In genomic region chr10:46299267-46299530, GRCh38 we compare ENCODE assay signal across 33 cellular contexts. TPM values are rescaled to one million over a fixed set of nuclear protein-coding genes. Genes with fewer than 3 reads are reported as not detected.
A peak's percentile ranks its signal among the peaks of the same experiment; 100 is the strongest.
DNase-seq lines count a peak whose midpoint lies in the region; ATAC-seq and TF ChIP-seq lines count a peak whose summit lies in the region.
"Had no signal": no experiment of that assay in that cellular context is flagged by ENCODE, and none has a peak within 500 bp of the region (broad histone marks: within the 10 kb centered on the region; RNA-seq: fewer than 3 reads in every experiment).

No MANE protein-coding gene starts in this region.

- peaks cover 20 to 32% (median 25%) of the 10 kb centered on the region in 7 donors for H3K4me1 Mint-ChIP-seq in naive thymus-derived CD4-positive, alpha-beta T cell

- no peak for DNase-seq in left ventricle myocardium inferior
- DNase-seq in Right ventricle myocardium inferior (ENCODE audit: missing footprints): no peak
- peak; percentile 87 for DNase-seq in NB4 (ENCODE audit: low read depth)
- no peak for DNase-seq in naive thymus-derived CD4-positive, alpha-beta T cell
- no peak for DNase-seq in NCI-H226
- DNase-seq in stimulated activated naive CD4-positive, alpha-beta T cell (lab: John Stamatoyannopoulos, UW): no peak
- no peak for DNase-seq in GDM1 (lab: John Stamatoyannopoulos, UW)
- DNase-seq: activated CD4-positive, alpha-beta memory T cell treated with anti-CD3 and anti-CD28 coated beads, Interleukin-2, amount 10 ng/mL, durations not matched to agents 7 days and 5 days; activated CD4-positive, CD25-positive, alpha-beta regulatory T cell treated with anti-CD3 and anti-CD28 coated beads, Interleukin-2, amount 50 U/mL, for 72 hours; cortex of kidney; DMS153; effector memory CD4-positive, alpha-beta T cell; NCI-H1092 treated with DMSO at 0.1 percent for 48 hours; NCI-H187; NCI-H510A; OCI-M1; stimulated activated CD4-positive, alpha-beta T cell treated with anti-CD3 and anti-CD28 coated beads, Interleukin-2, amount 100 ng/mL, for 24 hours had no signal

- POLR2A ChIA-PET in naive thymus-derived CD4-positive, alpha-beta T cell (lab: Charles Lee): interaction anchor here (0.9 to 1.5 kb wide), 3 partner anchors 26 to 34 kb away, joined by 3 to 9 read pairs (median 4); no protein-coding TSS in a partner anchor

- peak overlapping the region in 8 of 10 donors; percentile 34 to 82 (median 72) for H3K4me3 Mint-ChIP-seq in naive thymus-derived CD4-positive, alpha-beta T cell
- H3K4me3 Mint-ChIP-seq: activated CD4-positive, alpha-beta memory T cell treated with anti-CD3 and anti-CD28 coated beads, Interleukin-2, amount 10 ng/mL, durations not matched to agents 7 days and 5 days had no signal

- intact Hi-C loops in left ventricle myocardium inferior (cut with micrococcal nuclease): no loop called here
- intact Hi-C loops in Right ventricle myocardium inferior (cut with DNase I): no loop called here
- intact Hi-C loops in naive thymus-derived CD4-positive, alpha-beta T cell (cut with micrococcal nuclease): no loop called here

- TF ChIP-seq CTCF in left ventricle myocardium inferior (IDR thresholded peaks at IDR 0.05; ENCODE audit: borderline replicate concordance): no peak
- TF ChIP-seq CTCF in NB4 (IDR thresholded peaks at IDR 0.05; ENCODE audit: low read depth, low read length): no peak

- no peaks in the 10 kb centered on the region for H3K9me3 ChIP-seq in left ventricle myocardium inferior (replicated peaks)
- H3K9me3 ChIP-seq in naive thymus-derived CD4-positive, alpha-beta T cell (ENCODE audit: control insufficient read depth in 2 of 3, low read length in 3 of 3): no peaks in the 10 kb centered on the region
- H3K9me3 ChIP-seq in thymus (ENCODE audit: control insufficient read depth): no peaks in the 10 kb centered on the region
- H3K9me3 ChIP-seq: ascending aorta, tibial nerve had no signal

- peak overlapping the region; percentile 68 for H3K27ac ChIP-seq in left ventricle myocardium inferior (replicated peaks)
- H3K27ac ChIP-seq in naive thymus-derived CD4-positive, alpha-beta T cell (ENCODE audit: low read depth, low read length): no peak overlapping the region
- peak overlapping the region; percentile 20 for H3K27ac ChIP-seq in thymus (ENCODE audit: low read depth)
- H3K27ac ChIP-seq: ascending aorta, cardiac muscle cell, RWPE1, tibial nerve had no signal

- H3K4me1 ChIP-seq in left ventricle myocardium inferior: peaks cover 12% of the 10 kb centered on the region
- H3K4me1 ChIP-seq in naive thymus-derived CD4-positive, alpha-beta T cell (ENCODE audit: control insufficient read depth in 2 of 2, insufficient read depth in 2 of 2, low read length in 2 of 2): peaks cover 0 to 23% of the 10 kb centered on the region in 2 donors
- H3K4me1 ChIP-seq in thymus (ENCODE audit: control insufficient read depth, insufficient read depth, low read length): peaks cover 39% of the 10 kb centered on the region
- H3K4me1 ChIP-seq: tibial nerve had no signal

- CTCF ChIA-PET in naive thymus-derived CD4-positive, alpha-beta T cell (lab: Charles Lee): interaction anchor here (1.1 kb wide), 1 partner anchor 70 kb away, joined by 4 read pairs; no protein-coding TSS in a partner anchor

- no peak for ATAC-seq in Right ventricle myocardium inferior
- no peak for ATAC-seq in naive thymus-derived CD4-positive, alpha-beta T cell
- ATAC-seq: HCT116, left colon had no signal

- H3K36me3 Mint-ChIP-seq in naive thymus-derived CD4-positive, alpha-beta T cell: peaks cover 0 to 1% (median 0%) of the 10 kb centered on the region in 5 donors
- H3K36me3 Mint-ChIP-seq: activated naive CD4-positive, alpha-beta T cell treated with anti-CD3 and anti-CD28 coated beads, Interleukin-2, amount 50 U/mL, for 72 hours; IgD-negative memory B cell had no signal

- no peak for TF ChIP-seq POLR2A in NB4 (IDR thresholded peaks at IDR 0.05; ENCODE audit: extremely low read depth, insufficient read length)

- H3K27me3 ChIP-seq in left ventricle myocardium inferior (ENCODE audit: low read depth): no peaks in the 10 kb centered on the region
- no peaks in the 10 kb centered on the region for H3K27me3 ChIP-seq in naive thymus-derived CD4-positive, alpha-beta T cell (ENCODE audit: control insufficient read depth in 2 of 2, insufficient read depth in 2 of 2, low read length in 2 of 2)
- H3K27me3 ChIP-seq in thymus (ENCODE audit: control insufficient read depth, insufficient read depth): no peaks in the 10 kb centered on the region
- H3K27me3 ChIP-seq: ascending aorta, cardiac muscle cell, tibial nerve had no signal

- WGBS in thymus: 14% methylated on average over 6 of the region's 6 CpGs

- H3K27me3 Mint-ChIP-seq in naive thymus-derived CD4-positive, alpha-beta T cell: no peaks in the 10 kb centered on the region
- H3K27me3 Mint-ChIP-seq: activated CD4-positive, alpha-beta memory T cell treated with anti-CD3 and anti-CD28 coated beads, Interleukin-2, amount 10 ng/mL, durations not matched to agents 7 days and 5 days had no signal

- H3K27ac Mint-ChIP-seq in naive thymus-derived CD4-positive, alpha-beta T cell: peak overlapping the region in 7 of 9 donors; percentile 1 to 57 (median 33)
- H3K27ac Mint-ChIP-seq: activated CD4-positive, alpha-beta memory T cell treated with anti-CD3 and anti-CD28 coated beads, Interleukin-2, amount 10 ng/mL, durations not matched to agents 7 days and 5 days had no signal

- H3K36me3 ChIP-seq in left ventricle myocardium inferior: no peaks in the 10 kb centered on the region
- H3K36me3 ChIP-seq in naive thymus-derived CD4-positive, alpha-beta T cell (ENCODE audit: control insufficient read depth in 2 of 3, insufficient read depth in 3 of 3, low read length in 3 of 3): no peaks in the 10 kb centered on the region
- H3K36me3 ChIP-seq in thymus (ENCODE audit: control insufficient read depth, insufficient read depth): no peaks in the 10 kb centered on the region
- H3K36me3 ChIP-seq: ascending aorta, cardiac muscle cell, tibial nerve had no signal

- H3K4me3 ChIP-seq in left ventricle myocardium inferior (no peak overlapping the region), NB4 (ENCODE audit: low read depth, low read length) (no peak overlapping the region), thymus (ENCODE audit: low read length) (no peak overlapping the region)
- H3K4me3 ChIP-seq in naive thymus-derived CD4-positive, alpha-beta T cell (ENCODE audit: low read length): no peak overlapping the region
- H3K4me3 ChIP-seq: ascending aorta, cardiac muscle cell, tibial nerve had no signal

- no peaks in the 10 kb centered on the region for H3K9me3 Mint-ChIP-seq in naive thymus-derived CD4-positive, alpha-beta T cell
- H3K9me3 Mint-ChIP-seq: activated CD4-positive, alpha-beta memory T cell treated with anti-CD3 and anti-CD28 coated beads, Interleukin-2, amount 10 ng/mL, durations not matched to agents 7 days and 5 days; activated naive CD4-positive, alpha-beta T cell treated with anti-CD3 and anti-CD28 coated beads, Interleukin-2, amount 50 U/mL, for 72 hours; IgD-negative memory B cell had no signal

RNA-seq across cellular contexts. Expression of gene ANTXRL, which starts 12.4 kb away (rescaled TPM):
- total RNA-seq in left ventricle myocardium inferior: not detected
- total RNA-seq in Right ventricle myocardium inferior: not detected
- total RNA-seq in naive thymus-derived CD4-positive, alpha-beta T cell: under 1 TPM in 1 of 5 experiments, not detected in 4; 0.97 TPM
- polyA plus RNA-seq in naive thymus-derived CD4-positive, alpha-beta T cell: not detected
- polyA plus RNA-seq in thymus: 0.39 TPM
- total RNA-seq: activated CD4-positive, alpha-beta memory T cell treated with anti-CD3 and anti-CD28 coated beads, Interleukin-2, amount 10 ng/mL, durations not matched to agents 7 days and 5 days; activated naive CD4-positive, alpha-beta T cell treated with anti-CD3 and anti-CD28 coated beads, Interleukin-2, amount 50 U/mL, for 72 hours; ascending aorta; cardiac muscle cell; epithelial cell of proximal tubule; glomerular endothelial cell; left colon; M059J; mucosa of gallbladder; SK-MEL-5; T-helper 1 cell treated with Interleukin-12 subunit alpha and Interleukin-12 subunit beta and Interleukin-4 antibody, amounts not matched to agents 30 ng/mL and 1 ng/mL, for 36 hours; tibial nerve had no signal
- polyA plus RNA-seq: cardiac muscle cell, IgD-negative memory B cell, neural cell had no signal
